16 cellular contexts compared by ENCODE assay signal in the genomic region with DNA sequence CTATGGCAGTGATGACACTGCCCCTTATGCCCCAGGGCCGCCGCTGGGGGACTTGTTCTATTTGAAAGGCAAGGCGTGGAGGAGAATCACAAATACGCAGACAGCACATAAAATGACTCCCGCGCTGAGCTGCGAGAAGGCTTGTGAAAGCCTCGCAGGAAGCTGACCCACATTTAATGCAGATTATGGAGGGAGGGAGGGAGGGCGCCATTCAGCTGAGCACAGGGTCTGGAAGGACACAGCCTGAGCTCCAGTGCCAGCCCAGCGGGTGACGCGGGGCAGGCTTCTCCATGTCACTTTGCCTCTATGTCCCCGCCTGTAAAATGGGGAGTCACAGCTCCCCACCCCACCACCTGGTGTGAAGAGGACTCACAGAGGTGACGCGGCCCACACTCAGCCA. TPM values are rescaled to one million over a fixed set of nuclear protein-coding genes. Genes with fewer than 3 reads are reported as not detected.
DNase-seq lines count a peak whose midpoint lies in the region; ATAC-seq and TF ChIP-seq lines count a peak whose summit lies in the region.
"Had no signal": no experiment of that assay in that cellular context is flagged by ENCODE, and none has a peak within 500 bp of the region (broad histone marks: within the 10 kb centered on the region; RNA-seq: fewer than 3 reads in every experiment).

No MANE protein-coding gene starts in this region.

- intact Hi-C loops in gastrocnemius medialis (cut with DNase I; ENCODE audit: low total_unique reads): loop anchor here (1.0 kb wide), 1 partner anchor 21 kb away; no protein-coding TSS in a partner anchor

- H3K4me3 ChIP-seq in right atrium auricular region (no peak overlapping the region), gastrocnemius medialis (peak overlapping the region; percentile 2 to 30 (median 21))

- TF ChIP-seq POLR2A in gastrocnemius medialis (IDR thresholded peaks at IDR 0.05): peak; percentile 61 to 78

- H3K27ac ChIP-seq in right atrium auricular region: peak overlapping the region; percentile 71 to 78
- peak overlapping the region; percentile 94 to 99 (median 96) for H3K27ac ChIP-seq in gastrocnemius medialis

- TF ChIP-seq CTCF in right atrium auricular region (IDR thresholded peaks at IDR 0.05) (no peak), gastrocnemius medialis (IDR thresholded peaks at IDR 0.05 in 4 of 5, conservative IDR thresholded peaks at IDR 0.05 in 1 of 5) (peak in 1 of 5 experiments; percentile 23)

- H3K4me1 ChIP-seq in right atrium auricular region: peaks cover 0 to 58% of the 10 kb centered on the region in 2 donors
- H3K4me1 ChIP-seq in gastrocnemius medialis: peaks cover 52 to 63% of the 10 kb centered on the region in 2 donors

- no peaks in the 10 kb centered on the region for H3K36me3 ChIP-seq in right atrium auricular region
- H3K36me3 ChIP-seq in gastrocnemius medialis: peaks cover 0 to 7% of the 10 kb centered on the region in 2 donors

- in situ Hi-C loops in gastrocnemius medialis (cut with MboI; ENCODE audit: low sequenced_read_pairs in 4 of 4): no loop called here

- ATAC-seq in gastrocnemius medialis (peak; percentile 40 to 58), HG03565 (IDR thresholded peaks at IDR 0.05; ENCODE audit: unreplicated experiment) (no peak)
- ATAC-seq: activated T-cell treated with anti-CD3 and anti-CD28 coated beads, Interleukin-2, amount 50 U/mL, for 72 hours; sciatic nerve; T-helper 17 cell had no signal

- H3K27me3 ChIP-seq in right atrium auricular region: no peaks in the 10 kb centered on the region
- no peaks in the 10 kb centered on the region for H3K27me3 ChIP-seq in gastrocnemius medialis

- H3K9me3 ChIP-seq in right atrium auricular region (no peaks in the 10 kb centered on the region), gastrocnemius medialis (no peaks in the 10 kb centered on the region)

- peak; percentile 45 for DNase-seq in NCI-H1092 (lab: John Stamatoyannopoulos, UW)
- DNase-seq in anterior cingulate cortex (lab: John Stamatoyannopoulos, UW): peak in 38 of 58 donors; percentile 14 to 69 (median 43)
- DNase-seq in right atrium auricular region (ENCODE audit: low spot score): no peak
- peak; percentile 75 to 89 for DNase-seq in gastrocnemius medialis
- DNase-seq in DMS 273 treated with DMSO at 0.1 percent for 48 hours (lab: John Stamatoyannopoulos, UW): no peak
- DNase-seq in activated gamma-delta T cell treated with Interleukin-2 at 50 U/mL for 16 hours: no peak
- DNase-seq: activated CD4-positive, alpha-beta T cell treated with anti-CD3 and anti-CD28 coated beads for 48 hours; activated T-cell treated with anti-CD3 and anti-CD28 coated beads, Interleukin-2, amount 50 U/mL, for 72 hours; amniotic stem cell; effector memory CD4-positive, alpha-beta T cell; foreskin fibroblast; MV-4-11; stimulated activated naive CD4-positive, alpha-beta T cell treated with Interleukin-2 at 50 U/mL for 16 hours; T-helper 17 cell had no signal

RNA-seq across cellular contexts. Expression of gene ABLIM2, which starts 14.3 kb away (rescaled TPM):
- 10 to 100 TPM in 1 of 2 donors, 1 to 10 TPM in 1; 5.7 to 11.2 TPM for total RNA-seq in right atrium auricular region
- total RNA-seq in gastrocnemius medialis: 100 to 1,000 TPM; 177 to 281 (median 244) TPM

RNA-seq across cellular contexts. Expression of gene SH3TC1, which starts 54.7 kb away (rescaled TPM):
- total RNA-seq in right atrium auricular region: 10 to 100 TPM in 1 of 2 donors, 1 to 10 TPM in 1; 8.9 to 13.9 TPM
- 1 to 10 TPM; 2.9 to 8.5 (median 5.8) TPM for total RNA-seq in gastrocnemius medialis

Comparison
In these comparisons a context has a peak if more than half of its experiments do, and no peak if none do; other contexts are left out.
1. DNase-seq: peak in NCI-H1092 (single experiment), anterior cingulate cortex (38 of 58) and gastrocnemius medialis (2 of 2); none in right atrium auricular region (single experiment), DMS 273 treated with DMSO at 0.1 percent for 48 hours (single experiment) and activated gamma-delta T cell treated with Interleukin-2 at 50 U/mL for 16 hours (single experiment).
2. H3K4me3 ChIP-seq: peak in gastrocnemius medialis (4 of 4); none in right atrium auricular region (0 of 2).
3. RNA of gene ABLIM2, which starts 14.3 kb away (total RNA-seq): 177 to 281 TPM in gastrocnemius medialis; 5.7 to 11.2 TPM in right atrium auricular region; every median in the first group is over 10 times any median in the second.